In the genomic region with DNA sequence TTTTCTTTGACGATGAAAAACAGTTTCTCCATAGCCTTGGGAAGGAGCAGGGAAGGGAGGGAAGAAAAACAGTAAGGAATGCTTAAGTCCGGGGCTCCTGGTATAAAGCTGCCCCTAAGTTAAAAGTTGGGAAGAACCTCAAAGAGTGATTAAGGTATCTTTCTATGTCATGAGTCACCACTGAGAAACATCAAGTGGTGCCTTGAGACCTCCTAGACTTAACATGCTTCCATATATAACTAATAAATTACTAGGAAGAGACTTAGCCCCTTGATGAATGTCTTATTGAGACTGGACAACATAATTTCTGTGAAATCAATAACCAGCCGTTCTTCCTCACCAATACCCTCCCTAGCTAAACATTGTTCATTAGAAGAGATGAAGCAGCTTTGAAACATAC, we compare ENCODE assay signal across 20 cellular contexts.
DNase-seq lines count a peak whose midpoint lies in the region; ATAC-seq and TF ChIP-seq lines count a peak whose summit lies in the region.
"Had no signal": no experiment of that assay in that cellular context is flagged by ENCODE, and none has a peak within 500 bp of the region (broad histone marks: within the 10 kb centered on the region; RNA-seq: fewer than 3 reads in every experiment).

No MANE protein-coding gene starts in this region.

- H3K27ac Mint-ChIP-seq in Caco-2 (ENCODE audit: unreplicated experiment) (peak overlapping the region; percentile 67), mesothelial cell of epicardium (peak overlapping the region; percentile 8)
- H3K27ac Mint-ChIP-seq: B cell; dendritic cell treated with granulocyte-macrophage colony-stimulating factor and Interleukin-4, amounts not matched to agents 40 ng/mL and 50 ng/mL, for 4 days had no signal

- no peaks in the 10 kb centered on the region for H3K27me3 ChIP-seq in Caco-2 (replicated peaks; ENCODE audit: control insufficient read depth, insufficient read depth, low read length)
- H3K27me3 ChIP-seq in HUES48 (ENCODE audit: control insufficient read depth, insufficient read depth, low read length), result no peaks in the 10 kb centered on the region
- H3K27me3 ChIP-seq in upper lobe of right lung, result no peaks in the 10 kb centered on the region
- H3K27me3 ChIP-seq: heart right ventricle, MG63, ovary had no signal

- no TSS peak for BruUV-seq in Caco-2 (replicated peaks; lab: Mats Ljungman, UMichigan)

- no peak for ATAC-seq in HG03342 (IDR thresholded peaks at IDR 0.05; ENCODE audit: unreplicated experiment)
- no peak for ATAC-seq in upper lobe of right lung
- ATAC-seq: Panc1 had no signal

- DNase-seq in Caco-2 (no peak), astrocyte of the hippocampus (ENCODE audit: low read depth, low spot score) (peak; percentile 29), mesothelial cell of epicardium (ENCODE audit: low spot score in 2 of 2, unreplicated experiment in 2 of 2) (no peak), NCI-H2171 (lab: John Stamatoyannopoulos, UW) (no peak), upper lobe of right lung (no peak)
- no peak for DNase-seq in activated T-cell treated with anti-CD3 and anti-CD28 coated beads, Interleukin-2, amount 50 U/mL, for 1 hour
- DNase-seq: activated effector memory CD4-positive, alpha-beta T cell treated with Interleukin-2 at 50 U/mL for 16 hours; anterior cingulate cortex; DMS 273 treated with DMSO at 0.1 percent for 48 hours; heart right ventricle; MG63; NCI-H526; ovary; stimulated activated naive CD4-positive, alpha-beta T cell treated with Interleukin-2 at 50 U/mL for 16 hours; WERI-Rb-1 had no signal

- CTCF ChIA-PET in Caco-2 (lab: Charles Lee), result interaction anchor here (0.6 to 1.1 kb wide), 2 partner anchors 92 to 330 kb away, joined by 3 to 5 read pairs; no protein-coding TSS in a partner anchor

- H3K9me3 Mint-ChIP-seq in Caco-2 (ENCODE audit: unreplicated experiment) (peaks cover 18% of the 10 kb centered on the region), mesothelial cell of epicardium (peaks cover 11% of the 10 kb centered on the region)
- H3K9me3 Mint-ChIP-seq: dendritic cell treated with granulocyte-macrophage colony-stimulating factor and Interleukin-4, amounts not matched to agents 40 ng/mL and 50 ng/mL, for 4 days had no signal

- no peaks in the 10 kb centered on the region for H3K9me3 ChIP-seq in Caco-2
- H3K9me3 ChIP-seq in HUES48 (ENCODE audit: control insufficient read depth, insufficient read depth, low read length), result no peaks in the 10 kb centered on the region
- no peaks in the 10 kb centered on the region for H3K9me3 ChIP-seq in upper lobe of right lung
- H3K9me3 ChIP-seq: ovary had no signal

- intact Hi-C loops in Caco-2 (cut with micrococcal nuclease; ENCODE audit: unreplicated experiment) (loop anchor here (5.0 kb wide), 3 partner anchors 36 to 109 kb away; no protein-coding TSS in a partner anchor), upper lobe of right lung (cut with DNase I) (no loop called here)

- POLR2A ChIA-PET in Caco-2 (lab: Charles Lee), result no interaction called here

- peak overlapping the region; percentile 82 for H3K27ac ChIP-seq in HUES48 (ENCODE audit: low read depth, low read length)
- H3K27ac ChIP-seq in upper lobe of right lung, result no peak overlapping the region
- H3K27ac ChIP-seq: heart right ventricle, WERI-Rb-1 had no signal

- H3K4me1 Mint-ChIP-seq in Caco-2 (ENCODE audit: low read depth, unreplicated experiment) (peaks cover 27% of the 10 kb centered on the region), mesothelial cell of epicardium (peaks cover 16% of the 10 kb centered on the region)
- H3K4me1 Mint-ChIP-seq: B cell had no signal

- TF ChIP-seq CTCF in Caco-2 (IDR thresholded peaks at IDR 0.05; ENCODE audit: insufficient read depth in 1 of 2, low read depth in 1 of 2, low read length in 1 of 2, severe bottlenecking in 1 of 2, unreplicated experiment in 1 of 2) (no peak), mesothelial cell of epicardium (IDR thresholded peaks at IDR 0.05; ENCODE audit: unreplicated experiment) (no peak), upper lobe of right lung (IDR thresholded peaks at IDR 0.05) (no peak)

- H3K4me1 ChIP-seq in Caco-2 (peaks cover 24% of the 10 kb centered on the region), HUES48 (ENCODE audit: control insufficient read depth, insufficient read depth, low read length) (peaks cover 20% of the 10 kb centered on the region), upper lobe of right lung (no peaks in the 10 kb centered on the region)

- H3K4me3 Mint-ChIP-seq in Caco-2 (ENCODE audit: unreplicated experiment), result peak overlapping the region; percentile 31
- no peak overlapping the region for H3K4me3 Mint-ChIP-seq in mesothelial cell of epicardium
- H3K4me3 Mint-ChIP-seq: B cell; dendritic cell treated with granulocyte-macrophage colony-stimulating factor and Interleukin-4, amounts not matched to agents 40 ng/mL and 50 ng/mL, for 4 days had no signal

- H3K27me3 Mint-ChIP-seq in Caco-2 (ENCODE audit: insufficient read depth, unreplicated experiment) (no peaks in the 10 kb centered on the region), mesothelial cell of epicardium (ENCODE audit: low read depth) (no peaks in the 10 kb centered on the region)

- H3K36me3 ChIP-seq in Caco-2 (ENCODE audit: control insufficient read depth, insufficient read depth, low read length) (no peaks in the 10 kb centered on the region), HUES48 (ENCODE audit: control insufficient read depth, insufficient read depth, low read length) (no peaks in the 10 kb centered on the region), upper lobe of right lung (no peaks in the 10 kb centered on the region)
- H3K36me3 ChIP-seq: heart right ventricle, MG63, ovary, WERI-Rb-1 had no signal

- H3K4me3 ChIP-seq in Caco-2 (ENCODE audit: low read depth, low read length) (no peak overlapping the region), HUES48 (ENCODE audit: low read depth, low read length) (no peak overlapping the region), upper lobe of right lung (no peak overlapping the region)
- H3K4me3 ChIP-seq: heart right ventricle, MG63, ovary had no signal

- H3K36me3 Mint-ChIP-seq in Caco-2 (ENCODE audit: insufficient read depth, unreplicated experiment) (no peaks in the 10 kb centered on the region), mesothelial cell of epicardium (peaks cover 11% of the 10 kb centered on the region)

- H3K9ac ChIP-seq in HUES48 (ENCODE audit: low read depth, low read length), result no peak overlapping the region
